ENCODE assay signal across 8 cellular contexts in the genomic region with DNA sequence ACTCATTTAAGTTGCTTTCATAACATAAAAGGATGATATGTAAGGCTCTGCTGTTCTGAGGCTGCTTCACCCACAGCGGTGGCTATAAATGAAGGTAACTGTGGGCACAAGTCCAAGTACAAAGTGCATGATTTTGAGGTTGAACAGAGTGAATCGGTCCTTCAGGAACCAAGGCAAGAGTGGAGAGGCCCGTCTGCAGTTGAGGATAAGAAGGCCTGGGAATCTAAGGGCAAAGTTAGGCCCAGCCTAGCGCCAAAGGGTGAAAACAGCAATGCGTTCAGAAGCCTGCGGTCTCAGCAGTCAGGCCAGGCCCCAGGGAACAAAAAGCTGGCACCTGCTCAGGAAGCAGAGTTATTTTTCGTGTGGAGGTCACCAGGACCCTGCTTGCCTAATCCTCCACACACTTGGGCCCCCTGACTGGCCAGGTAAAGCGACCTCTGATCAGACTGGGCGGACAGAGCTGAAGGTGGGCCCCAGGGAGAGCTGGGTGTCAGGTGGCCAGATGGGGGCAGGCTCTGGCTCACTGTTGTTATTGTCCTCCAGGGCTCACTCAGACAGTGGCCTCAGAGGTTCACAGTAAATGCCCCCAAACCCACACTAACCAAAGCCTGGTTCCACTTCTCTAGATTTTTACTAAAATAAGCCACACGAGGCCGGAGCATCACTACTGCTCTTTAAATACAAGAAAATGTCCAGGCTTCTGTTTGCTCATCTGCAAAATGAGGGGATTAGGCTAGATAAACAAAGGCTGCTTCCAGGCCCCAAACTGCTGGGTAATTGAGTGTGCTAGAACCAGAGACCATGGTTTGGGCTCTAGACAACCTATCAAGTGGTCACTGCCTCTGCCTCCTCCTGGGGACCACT. TPM values are rescaled to one million over a fixed set of nuclear protein-coding genes. Genes with fewer than 3 reads are reported as not detected.
A peak's percentile ranks its signal among the peaks of the same experiment; 100 is the strongest.
DNase-seq lines count a peak whose midpoint lies in the region; ATAC-seq and TF ChIP-seq lines count a peak whose summit lies in the region.

No MANE protein-coding gene starts in this region.

- peak overlapping the region in 2 of 4 donors; percentile 76 to 77 for H3K4me3 Mint-ChIP-seq in IgD-negative memory B cell
- peak overlapping the region in 1 of 10 donors; percentile 36 for H3K4me3 Mint-ChIP-seq in naive thymus-derived CD4-positive, alpha-beta T cell

- intact Hi-C loops in colonic mucosa (cut with DNase I): no loop called here
- intact Hi-C loops in naive thymus-derived CD4-positive, alpha-beta T cell (cut with micrococcal nuclease): loop anchor here in 1 of 2 donors (2.0 kb wide), 1 partner anchor 66 kb away; no protein-coding TSS in a partner anchor

- no peaks in the 10 kb centered on the region for H3K36me3 ChIP-seq in colonic mucosa
- peaks cover 0 to 23% (median 0%) of the 10 kb centered on the region in 3 experiments for H3K36me3 ChIP-seq in naive thymus-derived CD4-positive, alpha-beta T cell (ENCODE audit: control insufficient read depth in 2 of 3, insufficient read depth in 3 of 3, low read length in 3 of 3)

- H3K27me3 ChIP-seq in colonic mucosa: no peaks in the 10 kb centered on the region
- no peaks in the 10 kb centered on the region for H3K27me3 ChIP-seq in naive thymus-derived CD4-positive, alpha-beta T cell (ENCODE audit: control insufficient read depth in 2 of 2, insufficient read depth in 2 of 2, low read length in 2 of 2)

- CTCF ChIA-PET in naive thymus-derived CD4-positive, alpha-beta T cell (lab: Charles Lee): interaction anchor here (1.6 kb wide), 1 partner anchor 65 kb away, joined by 3 read pairs; no protein-coding TSS in a partner anchor

- H3K27ac ChIP-seq in colonic mucosa: peak overlapping the region; percentile 62
- no peak overlapping the region for H3K27ac ChIP-seq in naive thymus-derived CD4-positive, alpha-beta T cell (ENCODE audit: low read depth, low read length)

- H3K4me3 ChIP-seq in colonic mucosa: no peak overlapping the region
- H3K4me3 ChIP-seq in naive thymus-derived CD4-positive, alpha-beta T cell (ENCODE audit: low read length): no peak overlapping the region

- in situ Hi-C loops in GM13977 (cut with MboI; ENCODE audit: low pct_unique_long_range_greater_than_20kb, low sequenced_read_pairs, unreplicated experiment): no loop called here

- no peaks in the 10 kb centered on the region for H3K9me3 ChIP-seq in colonic mucosa
- H3K9me3 ChIP-seq in naive thymus-derived CD4-positive, alpha-beta T cell (ENCODE audit: control insufficient read depth in 2 of 3, low read length in 3 of 3): no peaks in the 10 kb centered on the region

- H3K4me1 Mint-ChIP-seq in IgD-negative memory B cell: peaks cover 15 to 21% (median 16%) of the 10 kb centered on the region in 3 donors
- peaks cover 9 to 47% (median 40%) of the 10 kb centered on the region in 7 donors for H3K4me1 Mint-ChIP-seq in naive thymus-derived CD4-positive, alpha-beta T cell

- no peak for ATAC-seq in naive thymus-derived CD4-positive, alpha-beta T cell
- ATAC-seq in GM21786 (IDR thresholded peaks at IDR 0.05; ENCODE audit: unreplicated experiment): no peak
- ATAC-seq in GM18517 (IDR thresholded peaks at IDR 0.05; ENCODE audit: unreplicated experiment): no peak

- peaks cover 0 to 3% (median 0%) of the 10 kb centered on the region in 3 donors for H3K9me3 Mint-ChIP-seq in IgD-negative memory B cell
- H3K9me3 Mint-ChIP-seq in naive thymus-derived CD4-positive, alpha-beta T cell: peaks cover 0 to 7% (median 0%) of the 10 kb centered on the region in 11 donors

- H3K27me3 Mint-ChIP-seq in IgD-negative memory B cell: no peaks in the 10 kb centered on the region
- no peaks in the 10 kb centered on the region for H3K27me3 Mint-ChIP-seq in naive thymus-derived CD4-positive, alpha-beta T cell

- H3K4me1 ChIP-seq in colonic mucosa: peaks cover 9% of the 10 kb centered on the region
- peaks cover 0 to 7% of the 10 kb centered on the region in 2 donors for H3K4me1 ChIP-seq in naive thymus-derived CD4-positive, alpha-beta T cell (ENCODE audit: control insufficient read depth in 2 of 2, insufficient read depth in 2 of 2, low read length in 2 of 2)

- H3K27ac Mint-ChIP-seq in IgD-negative memory B cell: peak overlapping the region in 2 of 3 donors; percentile 1 to 71
- peak overlapping the region in 7 of 9 donors; percentile 44 to 88 (median 77) for H3K27ac Mint-ChIP-seq in naive thymus-derived CD4-positive, alpha-beta T cell

- peak; percentile 48 for DNase-seq in GM13977 (ENCODE audit: low spot score)
- DNase-seq in colonic mucosa: peak; percentile 66
- no peak for DNase-seq in naive thymus-derived CD4-positive, alpha-beta T cell
- DNase-seq in occipital lobe (lab: John Stamatoyannopoulos, UW): no peak
- DNase-seq in stimulated activated naive CD4-positive, alpha-beta T cell (lab: John Stamatoyannopoulos, UW): no peak

- TF ChIP-seq CTCF in GM13977 (IDR thresholded peaks at IDR 0.05; ENCODE audit: extremely low read depth, insufficient read depth, missing control alignments) (peak; percentile 52), colonic mucosa (IDR thresholded peaks at IDR 0.05) (no peak)

- POLR2A ChIA-PET in naive thymus-derived CD4-positive, alpha-beta T cell (lab: Charles Lee): no interaction called here

- peak overlapping the region; percentile 24 to 55 for H3K9ac ChIP-seq in colonic mucosa (ENCODE audit: low read depth in 2 of 2, low read length in 2 of 2)

- H3K36me3 Mint-ChIP-seq in IgD-negative memory B cell: peaks cover 9% of the 10 kb centered on the region
- peaks cover 6 to 34% (median 21%) of the 10 kb centered on the region in 5 donors for H3K36me3 Mint-ChIP-seq in naive thymus-derived CD4-positive, alpha-beta T cell

RNA-seq across cellular contexts. Expression of a gene that starts 46.4 kb away (rescaled TPM):
- 2.8 TPM for polyA plus RNA-seq in IgD-negative memory B cell
- total RNA-seq in colonic mucosa: 10 to 100 TPM; 29.0 to 29.7 TPM
- total RNA-seq in naive thymus-derived CD4-positive, alpha-beta T cell: 10 to 100 TPM; 14.1 to 24.2 (median 14.4) TPM
- polyA plus RNA-seq in naive thymus-derived CD4-positive, alpha-beta T cell: 10 to 100 TPM in 1 of 2 donors, 1 to 10 TPM in 1; 7.9 to 14.8 TPM
- 28.2 TPM for total RNA-seq in occipital lobe

Comparison
In these comparisons a context has a peak if more than half of its experiments do, and no peak if none do; other contexts are left out.
1. DNase-seq: peak in GM13977 (single experiment) and colonic mucosa (single experiment); none in naive thymus-derived CD4-positive, alpha-beta T cell (0 of 9), occipital lobe (single experiment) and stimulated activated naive CD4-positive, alpha-beta T cell (0 of 6).